6 cellular contexts compared by ENCODE assay signal in genomic region chr2:153431114-153431513, GRCh38. TPM values are rescaled to one million over a fixed set of nuclear protein-coding genes. Genes with fewer than 3 reads are reported as not detected.
"Had no signal": no experiment of that assay in that cellular context is flagged by ENCODE, and none has a peak within 500 bp of the region (broad histone marks: within the 10 kb centered on the region; RNA-seq: fewer than 3 reads in every experiment).

No MANE protein-coding gene starts in this region.

- H3K27me3 Mint-ChIP-seq: IgD-negative memory B cell had no signal

- H3K4me1 Mint-ChIP-seq: IgD-negative memory B cell had no signal

- H3K4me3 ChIP-seq: GM23338 had no signal

- ATAC-seq: GM23338 had no signal

- FAIRE-seq: HTR-8/SVneo had no signal

- H3K4me3 Mint-ChIP-seq: GM23338, H9, IgD-negative memory B cell had no signal

- H2AFZ ChIP-seq: GM23338 had no signal

- H3K27ac Mint-ChIP-seq: GM23338, IgD-negative memory B cell had no signal

- H3K36me3 Mint-ChIP-seq: IgD-negative memory B cell had no signal

- H3K4me2 ChIP-seq: GM23338 had no signal

- DNase-seq: H9, HCEC 1CT, KG1 had no signal

RNA-seq across cellular contexts. Expression of gene RPRM, which starts 47.4 kb away (rescaled TPM):
- polyA plus RNA-seq: IgD-negative memory B cell had no signal
